Comparison of ENCODE assay signal across 15 cellular contexts in genomic region chr4:61740950-61741638, GRCh38.
DNase-seq lines count a peak whose midpoint lies in the region; ATAC-seq and TF ChIP-seq lines count a peak whose summit lies in the region.
"Had no signal": no experiment of that assay in that cellular context is flagged by ENCODE, and none has a peak within 500 bp of the region (broad histone marks: within the 10 kb centered on the region; RNA-seq: fewer than 3 reads in every experiment).

No MANE protein-coding gene starts in this region.

- 0 out of 2 replicates have a peak, but pooled peaks cover 10% of the 10 kb centered on the region for H4K20me1 ChIP-seq in GM23338 (replicated peaks; ENCODE audit: insufficient read depth)
- H4K20me1 ChIP-seq in fibroblast of lung (ENCODE audit: control insufficient read depth, extremely low read depth, insufficient read depth, low read length) = no peaks in the 10 kb centered on the region
- H4K20me1 ChIP-seq: BLaER1 treated with 17β-estradiol and CSF1 and Interleukin-3, amounts not matched to agents 10 nM and 100 nM had no signal

- H3K9ac ChIP-seq in fibroblast of lung (ENCODE audit: insufficient read depth, low read length) = no peak overlapping the region
- H3K9ac ChIP-seq: BLaER1 treated with 17β-estradiol and CSF1 and Interleukin-3, amounts not matched to agents 10 nM and 100 nM had no signal

- ATAC-seq in GM23338 (peak; percentile 79), HG03039 (IDR thresholded peaks at IDR 0.05; ENCODE audit: unreplicated experiment) (no peak), GM21825 (IDR thresholded peaks at IDR 0.05; ENCODE audit: unreplicated experiment) (no peak)
- ATAC-seq: activated T-helper 17 cell treated with anti-CD3 and anti-CD28 coated beads, Interleukin-2, amount 50 U/mL, for 72 hours had no signal

- intact Hi-C loops in activated T-helper 1 cell treated with anti-CD3 and anti-CD28 coated beads, Interleukin-12 subunit alpha, Interleukin-12 subunit beta, Interleukin-2, Interleukin-4 antibody, amounts not matched to agents 30 ng/mL and 10 ng/mL and 1 ng/mL, durations not matched to agents 14 hours and 24 hours and 36 hours (cut with micrococcal nuclease) = no loop called here

- H3K4me1 ChIP-seq in GM23338 (ENCODE audit: insufficient read depth) (peaks cover 21% of the 10 kb centered on the region), fibroblast of lung (ENCODE audit: control insufficient read depth, extremely low read depth, insufficient read depth, low read length) (no peaks in the 10 kb centered on the region)

- peaks cover 19% of the 10 kb centered on the region for H3K4me1 Mint-ChIP-seq in GM23338
- no peaks in the 10 kb centered on the region for H3K4me1 Mint-ChIP-seq in nephron progenitor cell
- H3K4me1 Mint-ChIP-seq in activated T-helper 1 cell treated with anti-CD3 and anti-CD28 coated beads, Interleukin-12 subunit alpha, Interleukin-12 subunit beta, Interleukin-2, Interleukin-4 antibody, amounts not matched to agents 30 ng/mL and 10 ng/mL and 1 ng/mL, durations not matched to agents 14 hours and 24 hours and 36 hours (ENCODE audit: low read depth) = no peaks in the 10 kb centered on the region
- H3K4me1 Mint-ChIP-seq: activated CD4-positive, alpha-beta T cell treated with anti-CD3 and anti-CD28 coated beads, Interleukin-2, amount 10 ng/mL, durations not matched to agents 24 days and 14 days; activated T-helper 17 cell treated with anti-CD3 and anti-CD28 coated beads, Interleukin-2, amount 50 U/mL, for 72 hours; central memory CD8-positive, alpha-beta T cell had no signal

- H3K27ac Mint-ChIP-seq in GM23338 (no peak overlapping the region), nephron progenitor cell (no peak overlapping the region)
- no peak overlapping the region for H3K27ac Mint-ChIP-seq in activated T-helper 1 cell treated with anti-CD3 and anti-CD28 coated beads, Interleukin-12 subunit alpha, Interleukin-12 subunit beta, Interleukin-2, Interleukin-4 antibody, amounts not matched to agents 30 ng/mL and 10 ng/mL and 1 ng/mL, durations not matched to agents 14 hours and 24 hours and 36 hours
- H3K27ac Mint-ChIP-seq: activated CD4-positive, alpha-beta T cell treated with anti-CD3 and anti-CD28 coated beads, Interleukin-2, amount 10 ng/mL, durations not matched to agents 24 days and 14 days; activated T-helper 17 cell treated with anti-CD3 and anti-CD28 coated beads, Interleukin-2, amount 50 U/mL, for 72 hours had no signal

- H3F3A ChIP-seq in GM23338 (replicated peaks; ENCODE audit: low read depth) = peaks cover 10% of the 10 kb centered on the region; the same call in 1 of the 2 replicates

- H3K4me3 ChIP-seq in GM23338 = no peak overlapping the region
- H3K4me3 ChIP-seq in fibroblast of lung (replicated peaks in 1 of 4; ENCODE audit: control extremely low read depth in 1 of 4, insufficient read depth in 1 of 4, low read depth in 3 of 4, low read length in 4 of 4) = no peak overlapping the region
- H3K4me3 ChIP-seq: BLaER1 treated with 17β-estradiol and CSF1 and Interleukin-3, amounts not matched to agents 10 nM and 100 nM; esophagus muscularis mucosa had no signal

- H3K79me2 ChIP-seq in GM23338 (replicated peaks; ENCODE audit: insufficient read depth) = peaks cover 30% of the 10 kb centered on the region
- H3K79me2 ChIP-seq in fibroblast of lung (ENCODE audit: control insufficient read depth, insufficient read depth, low read length) = no peaks in the 10 kb centered on the region

- H3K4me2 ChIP-seq in GM23338 = peak overlapping the region; percentile 17; the same call in 1 of the 2 replicates
- H3K4me2 ChIP-seq in fibroblast of lung (ENCODE audit: extremely low read depth, insufficient read depth, low read length) = no peak overlapping the region

- H3K27ac ChIP-seq in GM23338 (ENCODE audit: low read depth) (no peak overlapping the region), fibroblast of lung (ENCODE audit: insufficient read depth, low read length) (no peak overlapping the region)
- H3K27ac ChIP-seq: BLaER1 treated with 17β-estradiol and CSF1 and Interleukin-3, amounts not matched to agents 10 nM and 100 nM; esophagus muscularis mucosa; neutrophil had no signal

- H2AFZ ChIP-seq in GM23338 = no peak overlapping the region
- H2AFZ ChIP-seq in fibroblast of lung (ENCODE audit: low read length) = no peak overlapping the region

- TF ChIP-seq CTCF in GM23338 (conservative IDR thresholded peaks at IDR 0.05; ENCODE audit: low read depth in 2 of 2) (no peak), fibroblast of lung (conservative IDR thresholded peaks at IDR 0.05 in 1 of 2, IDR thresholded peaks at IDR 0.05 in 1 of 2; ENCODE audit: low read depth in 1 of 2, low read length in 2 of 2) (peak in 1 of 2 donors; percentile 45), nephron progenitor cell (IDR thresholded peaks at IDR 0.05) (peak; percentile 4)

- H3K9me3 Mint-ChIP-seq in GM23338 (peaks cover 42% of the 10 kb centered on the region), nephron progenitor cell (peaks cover 33% of the 10 kb centered on the region)
- peaks cover 8% of the 10 kb centered on the region for H3K9me3 Mint-ChIP-seq in activated T-helper 1 cell treated with anti-CD3 and anti-CD28 coated beads, Interleukin-12 subunit alpha, Interleukin-12 subunit beta, Interleukin-2, Interleukin-4 antibody, amounts not matched to agents 30 ng/mL and 10 ng/mL and 1 ng/mL, durations not matched to agents 14 hours and 24 hours and 36 hours
- H3K9me3 Mint-ChIP-seq: activated CD4-positive, alpha-beta T cell treated with anti-CD3 and anti-CD28 coated beads, Interleukin-2, amount 10 ng/mL, durations not matched to agents 24 days and 14 days had no signal

- peaks cover 23% of the 10 kb centered on the region for H3K27me3 Mint-ChIP-seq in GM23338 (ENCODE audit: insufficient read depth, low read depth, poor library complexity)
- no peaks in the 10 kb centered on the region for H3K27me3 Mint-ChIP-seq in nephron progenitor cell (ENCODE audit: low read depth, poor library complexity)
- no peaks in the 10 kb centered on the region for H3K27me3 Mint-ChIP-seq in activated T-helper 1 cell treated with anti-CD3 and anti-CD28 coated beads, Interleukin-12 subunit alpha, Interleukin-12 subunit beta, Interleukin-2, Interleukin-4 antibody, amounts not matched to agents 30 ng/mL and 10 ng/mL and 1 ng/mL, durations not matched to agents 14 hours and 24 hours and 36 hours (ENCODE audit: insufficient read depth)
- H3K27me3 Mint-ChIP-seq: activated CD4-positive, alpha-beta T cell treated with anti-CD3 and anti-CD28 coated beads, Interleukin-2, amount 10 ng/mL, durations not matched to agents 24 days and 14 days; activated T-helper 17 cell treated with anti-CD3 and anti-CD28 coated beads, Interleukin-2, amount 50 U/mL, for 72 hours; central memory CD8-positive, alpha-beta T cell had no signal

- DNase-seq in GM23338 (ENCODE audit: low spot score) (peak; percentile 42), NCI-H69 (lab: John Stamatoyannopoulos, UW) (peak; percentile 58), fibroblast of lung (ENCODE audit: low read depth in 2 of 2) (peak; percentile 7 to 77), nephron progenitor cell (no peak)
- DNase-seq in stimulated activated CD4-positive, alpha-beta T cell treated with anti-CD3 and anti-CD28 coated beads, Interleukin-1b, Interleukin-23, amount 100 ng/mL, for 48 hours = no peak
- no peak for DNase-seq in activated T-helper 1 cell treated with anti-CD3 and anti-CD28 coated beads, Interleukin-12 subunit alpha, Interleukin-12 subunit beta, Interleukin-2, Interleukin-4 antibody, amounts not matched to agents 30 ng/mL and 10 ng/mL and 1 ng/mL, durations not matched to agents 14 hours and 24 hours and 36 hours (ENCODE audit: low spot score)
- DNase-seq: activated CD4-positive, alpha-beta T cell treated with anti-CD3 and anti-CD28 coated beads, Interleukin-2, amount 10 ng/mL, durations not matched to agents 24 days and 14 days; NCI-H510A treated with DMSO at 0.1 percent for 48 hours had no signal

- H3K36me3 ChIP-seq in GM23338 (ENCODE audit: insufficient read depth) (peaks cover 56% of the 10 kb centered on the region), fibroblast of lung (ENCODE audit: control insufficient read depth, insufficient read depth, low read length) (no peaks in the 10 kb centered on the region)
- H3K36me3 ChIP-seq: BLaER1 treated with 17β-estradiol and CSF1 and Interleukin-3, amounts not matched to agents 10 nM and 100 nM; esophagus muscularis mucosa; neutrophil had no signal

- no peaks in the 10 kb centered on the region for H3K9me3 ChIP-seq in fibroblast of lung (ENCODE audit: control insufficient read depth, insufficient read depth, low read depth, low read length)
- H3K9me3 ChIP-seq: neutrophil had no signal

- peaks cover 90% of the 10 kb centered on the region for H3K36me3 Mint-ChIP-seq in GM23338 (ENCODE audit: low read depth)
- peaks cover 19% of the 10 kb centered on the region for H3K36me3 Mint-ChIP-seq in nephron progenitor cell (ENCODE audit: low read depth)
- H3K36me3 Mint-ChIP-seq in activated T-helper 1 cell treated with anti-CD3 and anti-CD28 coated beads, Interleukin-12 subunit alpha, Interleukin-12 subunit beta, Interleukin-2, Interleukin-4 antibody, amounts not matched to agents 30 ng/mL and 10 ng/mL and 1 ng/mL, durations not matched to agents 14 hours and 24 hours and 36 hours (ENCODE audit: low read depth) = no peaks in the 10 kb centered on the region

- H3K4me3 Mint-ChIP-seq in GM23338 = no peak overlapping the region
- no peak overlapping the region for H3K4me3 Mint-ChIP-seq in nephron progenitor cell
- H3K4me3 Mint-ChIP-seq in activated T-helper 1 cell treated with anti-CD3 and anti-CD28 coated beads, Interleukin-12 subunit alpha, Interleukin-12 subunit beta, Interleukin-2, Interleukin-4 antibody, amounts not matched to agents 30 ng/mL and 10 ng/mL and 1 ng/mL, durations not matched to agents 14 hours and 24 hours and 36 hours = no peak overlapping the region
- H3K4me3 Mint-ChIP-seq: activated CD4-positive, alpha-beta T cell treated with anti-CD3 and anti-CD28 coated beads, Interleukin-2, amount 10 ng/mL, durations not matched to agents 24 days and 14 days; activated T-helper 17 cell treated with anti-CD3 and anti-CD28 coated beads, Interleukin-2, amount 50 U/mL, for 72 hours; central memory CD8-positive, alpha-beta T cell had no signal

- no peaks in the 10 kb centered on the region for H3K27me3 ChIP-seq in GM23338 (ENCODE audit: insufficient read depth)
- no peaks in the 10 kb centered on the region for H3K27me3 ChIP-seq in fibroblast of lung (ENCODE audit: control insufficient read depth, insufficient read depth, low read length)
- H3K27me3 ChIP-seq: BLaER1 treated with 17β-estradiol and CSF1 and Interleukin-3, amounts not matched to agents 10 nM and 100 nM; esophagus muscularis mucosa; neutrophil had no signal

- no peaks in the 10 kb centered on the region for H3K9me2 ChIP-seq in GM23338 (ENCODE audit: insufficient read depth)

TF ChIP-seq in GM23338, 12 proteins besides CTCF, POLR2A, EP300 and RAD21 (continues in another document):
- no peak for TF ChIP-seq ZNF331 (CRISPR knock-in tag; IDR thresholded peaks at IDR 0.05; ENCODE audit: low read depth)
- no peak for TF ChIP-seq NANOG (IDR thresholded peaks at IDR 0.05; ENCODE audit: borderline replicate concordance)

Comparison
In these comparisons a context has a peak if more than half of its experiments do, and no peak if none do; other contexts are left out.
1. DNase-seq: peak in GM23338 (single experiment), NCI-H69 (single experiment) and fibroblast of lung (2 of 2); none in nephron progenitor cell (single experiment), stimulated activated CD4-positive, alpha-beta T cell treated with anti-CD3 and anti-CD28 coated beads, Interleukin-1b, Interleukin-23, amount 100 ng/mL, for 48 hours (single experiment) and activated T-helper 1 cell treated with anti-CD3 and anti-CD28 coated beads, Interleukin-12 subunit alpha, Interleukin-12 subunit beta, Interleukin-2, Interleukin-4 antibody, amounts not matched to agents 30 ng/mL and 10 ng/mL and 1 ng/mL, durations not matched to agents 14 hours and 24 hours and 36 hours (single experiment).